Comparison of ENCODE assay signal across 18 cellular contexts in genomic region chr3:172553526-172554252, GRCh38.
"Had no signal": no experiment of that assay in that cellular context is flagged by ENCODE, and none has a peak within 500 bp of the region (broad histone marks: within the 10 kb centered on the region; RNA-seq: fewer than 3 reads in every experiment).

No MANE protein-coding gene starts in this region.

- H3K9me3 Mint-ChIP-seq: naive B cell, nephron progenitor cell had no signal

- H3K9me3 ChIP-seq: heart right ventricle, left ventricle myocardium inferior, sigmoid colon, suprapubic skin, thyroid gland, upper lobe of left lung, uterus had no signal

- ATAC-seq: heart right ventricle; stimulated activated naive CD8-positive, alpha-beta T cell treated with anti-CD3 and anti-CD28 coated beads, Interleukin-15, Interleukin-2, amounts not matched to agents 100 U/mL and 50 U/mL, for 24 hours had no signal

- H3K4me1 ChIP-seq: thyroid gland had no signal

- H3K27ac Mint-ChIP-seq: nephron progenitor cell had no signal

- DNase-seq: effector CD8-positive, alpha-beta T cell; heart right ventricle; islet precursor cell; left ventricle myocardium inferior; mesenchymal stem cell; midbrain; naive B cell; nephron progenitor cell; posterior cingulate gyrus; sigmoid colon; stimulated activated CD4-positive, alpha-beta T cell treated with anti-CD3 and anti-CD28 coated beads, Interleukin-12 subunit alpha, Interleukin-12 subunit beta, amount 100 ng/mL, for 4 hours; stimulated activated naive CD8-positive, alpha-beta T cell treated with anti-CD3 and anti-CD28 coated beads, Interleukin-15, Interleukin-2, amounts not matched to agents 100 U/mL and 50 U/mL, for 24 hours; thyroid gland; upper lobe of left lung; uterus had no signal

- H3K4me3 Mint-ChIP-seq: naive B cell, nephron progenitor cell had no signal

- H3K36me3 ChIP-seq: heart right ventricle, left ventricle myocardium inferior, sigmoid colon, suprapubic skin, thyroid gland, upper lobe of left lung, uterus had no signal

- H3K36me3 Mint-ChIP-seq: naive B cell had no signal

- H3K4me3 ChIP-seq: heart right ventricle, left ventricle myocardium inferior, lung, sigmoid colon, skin epidermis, suprapubic skin, thyroid gland, upper lobe of left lung, uterus had no signal

- H3K27me3 ChIP-seq: heart right ventricle, sigmoid colon, suprapubic skin, thyroid gland, upper lobe of left lung, uterus had no signal

- H3K27ac ChIP-seq: heart right ventricle, left ventricle myocardium inferior, sigmoid colon, suprapubic skin, thyroid gland, upper lobe of left lung, uterus had no signal
